In the genomic region with DNA sequence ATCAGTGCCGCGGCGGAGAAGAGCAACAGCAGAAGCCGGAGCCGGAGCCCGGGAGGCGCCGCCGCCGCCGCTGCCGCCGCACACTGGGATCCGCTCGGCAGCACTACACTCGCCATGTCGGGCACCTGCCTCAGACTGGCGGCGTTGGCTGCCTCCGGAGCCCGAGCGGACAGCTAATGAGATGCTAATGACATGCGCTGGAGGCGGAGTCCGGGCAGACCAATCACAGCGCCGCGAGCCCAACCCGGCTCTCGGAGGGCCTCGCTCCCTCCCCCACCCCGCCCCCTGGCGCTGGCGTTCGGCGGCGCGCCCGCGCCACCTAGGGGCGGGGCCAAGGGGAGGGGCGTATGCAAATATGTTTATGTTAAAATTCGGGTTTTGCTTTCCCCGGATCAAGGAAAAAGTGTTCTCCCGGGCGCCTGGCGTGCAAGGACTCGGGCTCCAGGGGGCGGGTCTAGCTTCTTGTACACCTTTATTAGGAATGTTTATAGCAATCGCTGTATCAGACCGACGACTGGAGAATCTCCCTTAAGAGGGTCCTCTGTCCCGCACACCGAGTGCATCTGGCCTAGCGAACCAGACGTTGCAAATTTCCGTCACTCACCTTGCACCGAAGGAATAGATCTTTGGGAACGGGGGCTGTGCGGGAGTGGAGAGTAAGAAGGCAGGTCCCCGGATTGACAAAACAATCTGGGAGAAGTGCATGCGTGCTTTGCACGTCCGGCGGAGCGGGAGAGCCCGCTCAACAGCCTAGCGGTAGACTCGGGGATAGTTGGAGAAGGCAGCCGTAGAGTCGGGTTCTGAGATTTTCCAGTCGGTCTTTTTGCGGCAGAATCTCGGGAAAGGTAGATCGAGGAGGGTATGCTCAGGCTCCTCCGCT, we compare ENCODE assay signal across 8 cellular contexts. TPM values are rescaled to one million over a fixed set of nuclear protein-coding genes. Genes with fewer than 3 reads are reported as not detected.
DNase-seq lines count a peak whose midpoint lies in the region; ATAC-seq, FAIRE-seq and TF ChIP-seq lines count a peak whose summit lies in the region.

Gene CADM1 (minus strand): TSS at position 137 of the 880 bp plus-strand sequence.

- TF ChIP-seq CTCF in GM12875 (IDR thresholded peaks at IDR 0.05; ENCODE audit: borderline replicate concordance, insufficient read depth, low read depth, low read length) (peak; percentile 62), endothelial cell of umbilical vein (IDR thresholded peaks at IDR 0.05; ENCODE audit: extremely low read depth in 1 of 2, insufficient read depth in 1 of 2, low read depth in 1 of 2, low read length in 2 of 2) (peak; percentile 58 to 63)

- H3K4me1 ChIP-seq in endothelial cell of umbilical vein (ENCODE audit: control insufficient read depth, extremely low read depth, insufficient read depth, low read length) (peaks cover 9% of the 10 kb centered on the region), mesendoderm (ENCODE audit: control insufficient read depth, low read depth, low read length) (peaks cover 2% of the 10 kb centered on the region)

- peak within 1 kb of the TSS; percentile 75 for H3K4me3 ChIP-seq in GM12875 (ENCODE audit: low read depth, low read length)
- peak within 1 kb of the TSS; percentile 4 to 42 (median 41) for H3K4me3 ChIP-seq in endothelial cell of umbilical vein (replicated peaks in 1 of 3; ENCODE audit: insufficient read depth in 1 of 3, low read depth in 1 of 3, low read length in 3 of 3)
- peak within 1 kb of the TSS; percentile 69 for H3K4me3 ChIP-seq in mesendoderm (ENCODE audit: low read length)

- H3K56ac ChIP-seq in mesendoderm (ENCODE audit: low read length), result peak within 1 kb of the TSS; percentile 82

- no peak within 1 kb of the TSS for H2BK15ac ChIP-seq in mesendoderm (replicated peaks; ENCODE audit: low read depth)

- H3K4ac ChIP-seq in mesendoderm (ENCODE audit: low read depth, low read length), result no peak within 1 kb of the TSS

- TF ChIP-seq POLR2A in endothelial cell of umbilical vein (IDR thresholded peaks at IDR 0.05; ENCODE audit: low read depth, low read length), result no peak

- H3K18ac ChIP-seq in mesendoderm (ENCODE audit: low read length), result peak within 1 kb of the TSS; percentile 66

- CTCF ChIA-PET in endothelial cell of umbilical vein (lab: Charles Lee), result interaction anchor here (1.4 to 1.6 kb wide), 2 partner anchors 10 to 730 kb away, joined by 3 to 4 read pairs; no protein-coding TSS in a partner anchor

- H3K9ac ChIP-seq in endothelial cell of umbilical vein (replicated peaks; ENCODE audit: extremely low read depth, insufficient read depth, low read length) (no peak within 1 kb of the TSS), mesendoderm (ENCODE audit: low read length) (peak within 1 kb of the TSS; percentile 77)

- H2AFZ ChIP-seq in endothelial cell of umbilical vein (ENCODE audit: low read depth, low read length), result peak within 1 kb of the TSS; percentile 72

- H3K27me3 ChIP-seq in endothelial cell of umbilical vein (ENCODE audit: control insufficient read depth in 2 of 2, insufficient read depth in 2 of 2, low read length in 2 of 2) (peaks cover 16 to 39% of the 10 kb centered on the region in 2 experiments), mesendoderm (ENCODE audit: insufficient read depth, low read length, poor library complexity) (peaks cover 21% of the 10 kb centered on the region)

- POLR2A ChIA-PET in endothelial cell of umbilical vein (lab: Charles Lee), result no interaction called here

- no TSS peak for BruUV-seq in endothelial cell of umbilical vein (replicated peaks; lab: Mats Ljungman, UMichigan)

- ATAC-seq in HG03175 (IDR thresholded peaks at IDR 0.05; ENCODE audit: unreplicated experiment), result peak; percentile 57

- no peak within 1 kb of the TSS for H2BK5ac ChIP-seq in mesendoderm (ENCODE audit: low read length)

- WGBS in mesendoderm (ENCODE audit: extremely low coverage, insufficient coverage, low lambda C conversion rate), result no CpG with 5 or more reads among the region's 76 CpGs

- H4K8ac ChIP-seq in mesendoderm (ENCODE audit: low read depth, low read length), result no peak within 1 kb of the TSS

- H3K9me3 ChIP-seq in endothelial cell of umbilical vein (replicated peaks; ENCODE audit: control insufficient read depth, insufficient read depth, low read length), result no peaks in the 10 kb centered on the region

- DNase-seq in NCI-H69 (lab: John Stamatoyannopoulos, UW) (peak; percentile 99), endothelial cell of umbilical vein (ENCODE audit: low read depth, low spot score) (peak; percentile 84), mesendoderm (peak; percentile 99), UCSD-AML1 (lab: John Stamatoyannopoulos, UW; ENCODE audit: unreplicated experiment) (no peak)
- DNase-seq in activated CD8-positive, alpha-beta memory T cell treated with anti-CD3 and anti-CD28 coated beads, Interleukin-2, amount 50 U/mL, for 4 hours, result peak; percentile 64
- peak; percentile 64 for DNase-seq in stimulated activated CD8-positive, alpha-beta memory T cell treated with anti-CD3 and anti-CD28 coated beads, Interleukin-12 subunit alpha, Interleukin-12 subunit beta, amount 100 ng/mL, for 1 hour (ENCODE audit: low read depth)

- H3K36me3 ChIP-seq in endothelial cell of umbilical vein (ENCODE audit: control insufficient read depth in 2 of 2, extremely low read depth in 1 of 2, insufficient read depth in 2 of 2, low read length in 2 of 2) (no peaks in the 10 kb centered on the region), mesendoderm (ENCODE audit: control insufficient read depth, insufficient read depth, low read length) (no peaks in the 10 kb centered on the region)

- no peak within 1 kb of the TSS for H2AK5ac ChIP-seq in mesendoderm (ENCODE audit: low read length)

- H3K79me2 ChIP-seq in endothelial cell of umbilical vein (ENCODE audit: control insufficient read depth, insufficient read depth, low read length) (no peaks in the 10 kb centered on the region), mesendoderm (ENCODE audit: control insufficient read depth, insufficient read depth, low read length) (no peaks in the 10 kb centered on the region)

- no peak within 1 kb of the TSS for H4K5ac ChIP-seq in mesendoderm (ENCODE audit: low read length)

- FAIRE-seq in endothelial cell of umbilical vein (lab: Jason Lieb, UNC), result peak; percentile 67

- peak within 1 kb of the TSS; percentile 49 for H3K4me2 ChIP-seq in endothelial cell of umbilical vein (ENCODE audit: insufficient read depth, low read length)
- H3K4me2 ChIP-seq in mesendoderm (ENCODE audit: low read length), result peak within 1 kb of the TSS; percentile 98

- no peak within 1 kb of the TSS for H2BK120ac ChIP-seq in mesendoderm (ENCODE audit: low read depth, low read length)

- H3K79me1 ChIP-seq in mesendoderm (ENCODE audit: low read length), result no peaks in the 10 kb centered on the region

- H3K27ac ChIP-seq in endothelial cell of umbilical vein (ENCODE audit: insufficient read depth, low read depth, low read length) (no peak within 1 kb of the TSS), mesendoderm (ENCODE audit: low read depth, low read length) (peak within 1 kb of the TSS; percentile 62)

- intact Hi-C loops in endothelial cell of umbilical vein (cut with micrococcal nuclease), result loop anchor here (2.0 to 10.0 kb wide), 2 partner anchors 214 to 1220 kb away; no protein-coding TSS in a partner anchor

- H4K20me1 ChIP-seq in endothelial cell of umbilical vein (replicated peaks; ENCODE audit: control insufficient read depth, extremely low read depth, insufficient read depth, low read length), result no peaks in the 10 kb centered on the region

- no peaks in the 10 kb centered on the region for H3K9me1 ChIP-seq in endothelial cell of umbilical vein (replicated peaks; ENCODE audit: control insufficient read depth, extremely low read depth, insufficient read depth, low read length)

- H3K23ac ChIP-seq in mesendoderm (ENCODE audit: low read length), result no peak within 1 kb of the TSS

- dilution Hi-C loops in endothelial cell of umbilical vein (cut with MboI; ENCODE audit: extremely low pct_ligation_motif_present, low sequenced_read_pairs), result no loop called here

TF ChIP-seq in endothelial cell of umbilical vein, 7 proteins besides CTCF, POLR2A, EP300 and RAD21:
- no peak for TF ChIP-seq MYC (IDR thresholded peaks at IDR 0.05; ENCODE audit: low read depth, low read length)

RNA-seq across cellular contexts. Expression of gene CADM1, which starts in this region (rescaled TPM):
- total RNA-seq in endothelial cell of umbilical vein, result 2.6 and 2.9 TPM in 2 replicates
- 0.52 and 0.92 TPM in 2 replicates for polyA plus RNA-seq in endothelial cell of umbilical vein
- 0.61 and 0.92 TPM in 2 replicates for polyA plus RNA-seq in endothelial cell of umbilical vein (2011; cell fraction: cytosol; rRNA removed)
- 1.0 and 1.1 TPM in 2 replicates for polyA plus RNA-seq in endothelial cell of umbilical vein (2011; cell fraction: nucleus; rRNA removed)
- polyA plus RNA-seq in endothelial cell of umbilical vein (2012), result 0.47 and 0.76 TPM in 2 replicates
- 1.6 and 2.2 TPM in 2 replicates for polyA minus RNA-seq in endothelial cell of umbilical vein
- not detected for polyA minus RNA-seq in endothelial cell of umbilical vein (2011; cell fraction: cytosol; rRNA and poly(A)+ RNA removed)
- polyA minus RNA-seq in endothelial cell of umbilical vein (2011; cell fraction: nucleus; rRNA and poly(A)+ RNA removed), result 1.4 and 4.3 TPM in 2 replicates
- polyA plus RNA-seq in mesendoderm (2013, experiment 1 of 2), result 11.2 TPM
- 12.3 TPM for polyA plus RNA-seq in mesendoderm (2013, experiment 2 of 2)
